ENCODE assay signal across 18 cellular contexts in the genomic region with DNA sequence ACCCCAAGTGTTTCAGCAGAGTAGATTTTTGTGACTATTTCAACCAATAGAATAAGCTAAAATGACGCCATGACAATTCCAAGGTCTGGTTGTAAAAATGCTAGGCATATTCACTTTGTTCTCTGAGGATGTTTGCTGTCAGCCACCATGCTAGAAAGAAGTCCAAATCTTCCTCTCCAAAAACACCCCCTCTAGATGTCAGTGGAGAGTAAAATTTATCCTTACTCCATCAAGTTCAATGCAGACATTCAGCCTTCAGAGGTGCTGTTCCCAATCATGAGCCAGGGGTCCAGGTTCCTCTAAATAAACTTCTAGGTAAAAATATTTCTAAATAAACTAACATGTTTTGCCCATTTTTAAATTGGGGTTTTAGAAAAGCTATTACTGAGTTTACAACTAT.
DNase-seq lines count a peak whose midpoint lies in the region; ATAC-seq and TF ChIP-seq lines count a peak whose summit lies in the region.
"Had no signal": no experiment of that assay in that cellular context is flagged by ENCODE, and none has a peak within 500 bp of the region (broad histone marks: within the 10 kb centered on the region; RNA-seq: fewer than 3 reads in every experiment).

No MANE protein-coding gene starts in this region.

- H3K36me3 ChIP-seq in RWPE2 (ENCODE audit: low read depth), result no peaks in the 10 kb centered on the region
- H3K36me3 ChIP-seq: right atrium auricular region, upper lobe of left lung had no signal

- H3K27me3 ChIP-seq in RWPE2 (ENCODE audit: insufficient read depth, poor library complexity, severe bottlenecking), result no peaks in the 10 kb centered on the region
- H3K27me3 ChIP-seq: right atrium auricular region, upper lobe of left lung had no signal

- DNase-seq in ELR (ENCODE audit: low read depth), result peak; percentile 25
- DNase-seq in RWPE2 (ENCODE audit: low spot score), result no peak
- DNase-seq in fibroblast of peridontal ligament (ENCODE audit: extremely low read depth), result peak; percentile 22
- DNase-seq: activated CD4-positive, alpha-beta T cell treated with anti-CD3 and anti-CD28 coated beads for 48 hours; activated naive CD8-positive, alpha-beta T cell treated with anti-CD3 and anti-CD28 coated beads, Interleukin-2, amount 50 U/mL, for 24 hours; activated T-cell treated with anti-CD3 and anti-CD28 coated beads, Interleukin-2, amount 50 U/mL, for 1 hour; foreskin fibroblast; GOT3; naive thymus-derived CD4-positive, alpha-beta T cell; stimulated activated naive B cell treated with anti-CD40 and anti-IgM and Interleukin-4, amounts not matched to agents 10 μg/mL and 1 μg/mL and 100 μg/mL, for 72 hours; upper lobe of left lung had no signal

- H3K27ac ChIP-seq in 22Rv1, result no peak overlapping the region
- H3K27ac ChIP-seq in RWPE2 (ENCODE audit: poor library complexity, severe bottlenecking), result no peak overlapping the region
- H3K27ac ChIP-seq: HL-60, right atrium auricular region, upper lobe of left lung had no signal

- peak; percentile 42 for TF ChIP-seq CTCF in 22Rv1 (IDR thresholded peaks at IDR 0.05)
- TF ChIP-seq CTCF in RWPE2 (IDR thresholded peaks at IDR 0.05; ENCODE audit: poor library complexity, severe bottlenecking), result peak; percentile 27

- H3K4me1 ChIP-seq in RWPE2 (ENCODE audit: insufficient read depth, poor library complexity, severe bottlenecking), result no peaks in the 10 kb centered on the region
- H3K4me1 ChIP-seq: right atrium auricular region, upper lobe of left lung had no signal

- no peak overlapping the region for H3K4me3 ChIP-seq in RWPE2 (ENCODE audit: severe bottlenecking)
- H3K4me3 ChIP-seq: right atrium auricular region, upper lobe of left lung had no signal

- ATAC-seq in RWPE2 (ENCODE audit: low read depth) (no peak), HG03521 (IDR thresholded peaks at IDR 0.05; ENCODE audit: unreplicated experiment) (no peak), HG02840 (IDR thresholded peaks at IDR 0.05; ENCODE audit: low FRiP score, unreplicated experiment) (no peak), GM19351 (IDR thresholded peaks at IDR 0.05; ENCODE audit: unreplicated experiment) (no peak), HG03342 (IDR thresholded peaks at IDR 0.05; ENCODE audit: unreplicated experiment) (no peak)
- ATAC-seq: activated naive CD8-positive, alpha-beta T cell treated with anti-CD3 and anti-CD28 coated beads, Interleukin-2, amount 50 U/mL, for 24 hours; naive thymus-derived CD4-positive, alpha-beta T cell; stimulated activated naive B cell treated with anti-CD40 and anti-IgM and Interleukin-4, amounts not matched to agents 10 μg/mL and 1 μg/mL and 100 μg/mL, for 72 hours had no signal

- H3K9me3 ChIP-seq in RWPE2 (ENCODE audit: severe bottlenecking), result no peaks in the 10 kb centered on the region
- H3K9me3 ChIP-seq: right atrium auricular region, upper lobe of left lung had no signal
